ENCODE assay signal across 32 cellular contexts in the genomic region with DNA sequence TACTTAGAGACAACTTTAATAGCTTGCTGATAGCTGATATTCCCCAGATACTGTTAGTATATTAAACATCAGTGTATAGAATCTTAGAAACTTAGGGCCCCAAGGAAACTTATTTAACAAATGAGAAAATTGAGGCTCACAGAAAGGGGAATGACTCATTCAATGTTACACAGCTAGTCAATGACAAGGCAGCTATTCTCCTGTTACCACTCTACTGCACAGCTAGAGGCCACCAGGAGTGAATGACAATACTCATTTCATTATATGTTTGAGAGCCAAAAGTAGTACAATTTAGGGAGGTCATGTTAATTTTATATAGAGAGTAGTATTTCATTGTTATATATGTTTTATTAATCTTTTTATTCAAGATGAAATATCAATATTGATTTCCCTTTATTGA. TPM values are rescaled to one million over a fixed set of nuclear protein-coding genes. Genes with fewer than 3 reads are reported as not detected.
"Had no signal": no experiment of that assay in that cellular context is flagged by ENCODE, and none has a peak within 500 bp of the region (broad histone marks: within the 10 kb centered on the region; RNA-seq: fewer than 3 reads in every experiment).

No MANE protein-coding gene starts in this region.

- H3K4me2 ChIP-seq: smooth muscle cell had no signal

- H3K27ac ChIP-seq: dorsolateral prefrontal cortex, esophagus squamous epithelium, lower lobe of right lung, prostate gland, right atrium auricular region, suprapubic skin, transverse colon, upper lobe of right lung, uterus had no signal

- DNase-seq: cortex of kidney; dorsolateral prefrontal cortex; effector CD4-positive, alpha-beta T cell; endodermal cell; esophagus squamous epithelium; foreskin melanocyte; hypothalamus; immature natural killer cell; islet precursor cell; kidney glomerular epithelial cell; left ventricle myocardium superior; lower lobe of right lung; naive thymus-derived CD8-positive, alpha-beta T cell; nephron progenitor cell; nucleus accumbens; stimulated activated CD4-positive, alpha-beta T cell treated with anti-CD3 and anti-CD28 coated beads, Interleukin-12 subunit alpha, Interleukin-12 subunit beta, amount 100 ng/mL, for 4 hours; stimulated activated CD4-positive, alpha-beta T cell treated with anti-CD3 and anti-CD28 coated beads, Interleukin-1b, Interleukin-23, amount 100 ng/mL, for 48 hours; stimulated activated CD4-positive, alpha-beta T cell treated with anti-CD3 and anti-CD28 coated beads, Interleukin-4, amount 100 ng/mL, for 1 hour; stimulated activated CD8-positive, alpha-beta memory T cell treated with anti-CD3 and anti-CD28 coated beads, Interleukin-4, amount 100 ng/mL, for 48 hours; stimulated activated naive CD4-positive, alpha-beta T cell; stimulated activated naive CD8-positive, alpha-beta T cell treated with anti-CD3 and anti-CD28 coated beads, Interleukin-15, amount 100 ng/mL, for 72 hours; transverse colon; upper lobe of right lung; uterus had no signal

- H3K4me1 ChIP-seq: esophagus squamous epithelium, lower lobe of right lung, prostate gland, right atrium auricular region, suprapubic skin, transverse colon, upper lobe of right lung, uterus had no signal

- H3K36me3 ChIP-seq: esophagus squamous epithelium, lower lobe of right lung, prostate gland, right atrium auricular region, suprapubic skin, transverse colon, upper lobe of right lung, uterus had no signal

- ATAC-seq: left ventricle myocardium superior; lower lobe of right lung; naive thymus-derived CD8-positive, alpha-beta T cell; sciatic nerve; stimulated activated naive CD8-positive, alpha-beta T cell treated with anti-CD3 and anti-CD28 coated beads, Interleukin-15, amount 100 ng/mL, for 72 hours; upper lobe of right lung had no signal

- H3K9me3 ChIP-seq: esophagus squamous epithelium, lower lobe of right lung, prostate gland, right atrium auricular region, suprapubic skin, transverse colon, upper lobe of right lung, uterus had no signal

- H3K4me3 ChIP-seq: dorsolateral prefrontal cortex, esophagus squamous epithelium, lower lobe of right lung, prostate gland, right atrium auricular region, smooth muscle cell, suprapubic skin, transverse colon, upper lobe of right lung, uterus had no signal

- H3K27me3 ChIP-seq: dorsolateral prefrontal cortex, esophagus squamous epithelium, right atrium auricular region, suprapubic skin, transverse colon, upper lobe of right lung, uterus had no signal

RNA-seq across cellular contexts. Expression of gene PCDHB1, which starts 33.2 kb away (rescaled TPM):
- total RNA-seq: epithelial cell of proximal tubule; esophagus squamous epithelium; left ventricle myocardium superior; mesenteric fat pad; myocyte; naive thymus-derived CD8-positive, alpha-beta T cell; prostate gland; right atrium auricular region; suprapubic skin; transverse colon had no signal
- polyA plus RNA-seq: immature natural killer cell; naive thymus-derived CD8-positive, alpha-beta T cell; smooth muscle cell had no signal

RNA-seq across cellular contexts. Expression of gene PCDHAC2, which starts 51.7 kb away (rescaled TPM):
- total RNA-seq: epithelial cell of proximal tubule; naive thymus-derived CD8-positive, alpha-beta T cell had no signal
- polyA plus RNA-seq: immature natural killer cell; naive thymus-derived CD8-positive, alpha-beta T cell had no signal
